Comparison of ENCODE assay signal across 10 cellular contexts in genomic region chr1:96416690-96417444, GRCh38.
A peak's percentile ranks its signal among the peaks of the same experiment; 100 is the strongest.
DNase-seq lines count a peak whose midpoint lies in the region; ATAC-seq and TF ChIP-seq lines count a peak whose summit lies in the region.
"Had no signal": no experiment of that assay in that cellular context is flagged by ENCODE, and none has a peak within 500 bp of the region (broad histone marks: within the 10 kb centered on the region; RNA-seq: fewer than 3 reads in every experiment).

No MANE protein-coding gene starts in this region.

- H2AFZ ChIP-seq in PC-3 (ENCODE audit: low read length) = no peak overlapping the region

- H3K4me1 ChIP-seq in PC-3 (ENCODE audit: insufficient read depth, low read length) (peaks cover 24% of the 10 kb centered on the region), psoas muscle (peaks cover 5% of the 10 kb centered on the region)

- no peaks in the 10 kb centered on the region for H3K36me3 ChIP-seq in PC-3 (ENCODE audit: low read depth, low read length)
- no peaks in the 10 kb centered on the region for H3K36me3 ChIP-seq in psoas muscle (ENCODE audit: insufficient read depth in 1 of 2, low read depth in 1 of 2)

- H4K20me1 ChIP-seq in PC-3 (ENCODE audit: low read length) = no peaks in the 10 kb centered on the region

- H3K9me3 ChIP-seq in PC-3 (ENCODE audit: low read length) (no peaks in the 10 kb centered on the region), psoas muscle (no peaks in the 10 kb centered on the region)

- no peaks in the 10 kb centered on the region for H3K9me2 ChIP-seq in PC-3 (replicated peaks; ENCODE audit: low read length)

- no peak overlapping the region for H3K27ac Mint-ChIP-seq in activated CD8-positive, alpha-beta T cell treated with anti-CD3 and anti-CD28 coated beads for 36 hours
- H3K27ac Mint-ChIP-seq: activated T-helper 2 cell treated with anti-CD3 and anti-CD28 coated beads, Interferon-gamma antibody, Interleukin-2, Interleukin-4, amounts not matched to agents 10 μg/mL and 5 μg/mL and 100 μg/mL, durations not matched to agents 14 hours and 24 hours and 36 hours had no signal

- H3K4me3 Mint-ChIP-seq in activated CD8-positive, alpha-beta T cell treated with anti-CD3 and anti-CD28 coated beads for 36 hours = no peak overlapping the region

- no peaks in the 10 kb centered on the region for H3K27me3 ChIP-seq in PC-3 (ENCODE audit: low read length)
- no peaks in the 10 kb centered on the region for H3K27me3 ChIP-seq in psoas muscle (ENCODE audit: insufficient read depth in 3 of 3, low read length in 2 of 3)

- TF ChIP-seq CTCF in PC-3 (conservative IDR thresholded peaks at IDR 0.05; ENCODE audit: low read depth, low read length) (no peak), psoas muscle (IDR thresholded peaks at IDR 0.05) (no peak)
- no peak for TF ChIP-seq CTCF in activated CD8-positive, alpha-beta T cell treated with anti-CD3 and anti-CD28 coated beads for 36 hours (IDR thresholded peaks at IDR 0.05)

- POLR2A ChIA-PET in PC-3 (lab: Charles Lee; ENCODE audit: unreplicated experiment) = no interaction called here
- POLR2A ChIA-PET in activated CD8-positive, alpha-beta T cell treated with anti-CD3 and anti-CD28 coated beads for 36 hours (lab: Charles Lee) = no interaction called here

- H3K9ac ChIP-seq in PC-3 (ENCODE audit: low read length) = no peak overlapping the region

- H3K4me1 Mint-ChIP-seq in activated CD8-positive, alpha-beta T cell treated with anti-CD3 and anti-CD28 coated beads for 36 hours (ENCODE audit: low read depth) = no peaks in the 10 kb centered on the region

- no peaks in the 10 kb centered on the region for H3K79me2 ChIP-seq in PC-3 (ENCODE audit: low read length)

- ATAC-seq in GM19025 (IDR thresholded peaks at IDR 0.05; ENCODE audit: low read depth, unreplicated experiment) (peak; percentile 99), HG02798 (IDR thresholded peaks at IDR 0.05; ENCODE audit: poor library complexity, unreplicated experiment) (peak; percentile 99), PC-3 (no peak), psoas muscle (no peak)
- no peak for ATAC-seq in activated CD8-positive, alpha-beta T cell treated with anti-CD3 and anti-CD28 coated beads for 36 hours

- no peaks in the 10 kb centered on the region for H3F3A ChIP-seq in PC-3 (ENCODE audit: low read length, unreplicated experiment)

- CTCF ChIA-PET in PC-3 (lab: Charles Lee) = no interaction called here
- CTCF ChIA-PET in activated CD8-positive, alpha-beta T cell treated with anti-CD3 and anti-CD28 coated beads for 36 hours (lab: Charles Lee) = no interaction called here

- no TSS peak for BruUV-seq in PC-3 (replicated peaks; lab: Mats Ljungman, UMichigan)

- WGBS in psoas muscle, 3 donors = 28 to 47% (median 43%) methylated on average over 6 of the region's 6 CpGs

- DNase-seq in PC-3 = no peak
- DNase-seq in psoas muscle = no peak
- no peak for DNase-seq in EL
- no peak for DNase-seq in activated CD8-positive, alpha-beta T cell treated with anti-CD3 and anti-CD28 coated beads for 36 hours
- DNase-seq in NCI-H1694 (lab: John Stamatoyannopoulos, UW) = no peak
- no peak for DNase-seq in NCI-H1092 (lab: John Stamatoyannopoulos, UW)
- DNase-seq: NCI-H524 had no signal

- H3K4me2 ChIP-seq in PC-3 (ENCODE audit: low read length) = peak overlapping the region; percentile 40

- no peaks in the 10 kb centered on the region for H3K27me3 Mint-ChIP-seq in activated CD8-positive, alpha-beta T cell treated with anti-CD3 and anti-CD28 coated beads for 36 hours

- H3K27ac ChIP-seq in PC-3 (ENCODE audit: low read length) (peak overlapping the region; percentile 39), psoas muscle (peak overlapping the region; percentile 47)

- intact Hi-C loops in PC-3 (cut with micrococcal nuclease) = loop anchor here (1.0 kb wide), 1 partner anchor 55 kb away; no protein-coding TSS in a partner anchor
- intact Hi-C loops in psoas muscle (cut with DNase I) = no loop called here
- intact Hi-C loops in activated CD8-positive, alpha-beta T cell treated with anti-CD3 and anti-CD28 coated beads for 36 hours (cut with micrococcal nuclease) = no loop called here

- H3K9me3 Mint-ChIP-seq in activated CD8-positive, alpha-beta T cell treated with anti-CD3 and anti-CD28 coated beads for 36 hours = no peaks in the 10 kb centered on the region

- no peak overlapping the region for H3K4me3 ChIP-seq in PC-3 (ENCODE audit: low read length)
- no peak overlapping the region for H3K4me3 ChIP-seq in psoas muscle

- H3K36me3 Mint-ChIP-seq in activated CD8-positive, alpha-beta T cell treated with anti-CD3 and anti-CD28 coated beads for 36 hours (ENCODE audit: low read depth) = no peaks in the 10 kb centered on the region

Comparison
In these comparisons a context has a peak if more than half of its experiments do, and no peak if none do; other contexts are left out.
1. ATAC-seq: peak in GM19025 (single experiment) and HG02798 (single experiment); none in PC-3 (single experiment), psoas muscle (0 of 4) and activated CD8-positive, alpha-beta T cell treated with anti-CD3 and anti-CD28 coated beads for 36 hours (single experiment).